Comparison of ENCODE assay signal across 11 cellular contexts in genomic region chr20:5377484-5377883, GRCh38.
"Had no signal": no experiment of that assay in that cellular context is flagged by ENCODE, and none has a peak within 500 bp of the region (broad histone marks: within the 10 kb centered on the region; RNA-seq: fewer than 3 reads in every experiment).

No MANE protein-coding gene starts in this region.

- FAIRE-seq: H1, H54 had no signal

- H3K27ac ChIP-seq: GM23248 had no signal

- H3K4me3 ChIP-seq: GM23248, GM23338, HAP-1 had no signal

- H3K9me3 ChIP-seq: HAP-1 had no signal

- ATAC-seq: GM23338, HCT116 had no signal

- H2AFZ ChIP-seq: GM23248, GM23338 had no signal

- H3K4me1 ChIP-seq: HAP-1 had no signal

- H3K36me3 ChIP-seq: HAP-1 had no signal

- DNase-seq: GM23248, GOT3, H7, H9, HCEC 1CT, HFFc6 had no signal

- H3K9ac ChIP-seq: GM23248 had no signal

- H3K4me2 ChIP-seq: GM23338 had no signal
